In genomic region chrX:29992083-29992482, GRCh38 we compare ENCODE assay signal across 37 cellular contexts.
"Had no signal": no experiment of that assay in that cellular context is flagged by ENCODE, and none has a peak within 500 bp of the region (broad histone marks: within the 10 kb centered on the region; RNA-seq: fewer than 3 reads in every experiment).

No MANE protein-coding gene starts in this region.

- H3K4me1 ChIP-seq: adrenal gland, breast epithelium, foreskin keratinocyte, gastrocnemius medialis, heart left ventricle had no signal

- H3K4me3 Mint-ChIP-seq: activated CD4-positive, alpha-beta memory T cell treated with anti-CD3 and anti-CD28 coated beads for 36 hours; activated CD4-positive, alpha-beta T cell treated with anti-CD3 and anti-CD28 coated beads for 36 hours; activated CD4-positive, alpha-beta T cell treated with anti-CD3 and anti-CD28 coated beads, Interleukin-2, amount 10 ng/mL, durations not matched to agents 24 days and 14 days; activated CD8-positive, alpha-beta memory T cell treated with anti-CD3 and anti-CD28 coated beads, Interleukin-2, amount 10 ng/mL, durations not matched to agents 7 days and 5 days; activated CD8-positive, alpha-beta T cell treated with anti-CD3 and anti-CD28 coated beads, Interleukin-2, amount 10 ng/mL, durations not matched to agents 7 days and 5 days; activated naive CD4-positive, alpha-beta T cell treated with anti-CD3 and anti-CD28 coated beads for 36 hours; activated naive CD4-positive, alpha-beta T cell treated with anti-CD3 and anti-CD28 coated beads, Interleukin-2, amount 50 U/mL, for 24 hours; activated naive CD8-positive, alpha-beta T cell treated with anti-CD3 and anti-CD28 coated beads for 36 hours; activated naive CD8-positive, alpha-beta T cell treated with anti-CD3 and anti-CD28 coated beads, Interleukin-2, amount 50 U/mL, for 24 hours; activated T-helper 1 cell treated with anti-CD3 and anti-CD28 coated beads, Interleukin-12 subunit alpha, Interleukin-12 subunit beta, Interleukin-2, Interleukin-4 antibody, amounts not matched to agents 30 ng/mL and 10 ng/mL and 1 ng/mL, durations not matched to agents 14 hours and 24 hours and 36 hours; brain; dendritic cell treated with granulocyte-macrophage colony-stimulating factor and Interleukin-4, amounts not matched to agents 40 ng/mL and 50 ng/mL, for 4 days; endodermal cell had no signal

- H3K36me3 Mint-ChIP-seq: activated CD4-positive, alpha-beta memory T cell treated with anti-CD3 and anti-CD28 coated beads for 36 hours; activated CD8-positive, alpha-beta memory T cell treated with anti-CD3 and anti-CD28 coated beads, Interleukin-2, amount 10 ng/mL, durations not matched to agents 7 days and 5 days; activated naive CD4-positive, alpha-beta T cell treated with anti-CD3 and anti-CD28 coated beads, Interleukin-2, amount 50 U/mL, for 24 hours; activated naive CD8-positive, alpha-beta T cell treated with anti-CD3 and anti-CD28 coated beads for 36 hours; brain had no signal

- H3K9me3 Mint-ChIP-seq: activated CD4-positive, alpha-beta T cell treated with anti-CD3 and anti-CD28 coated beads, Interleukin-2, amount 10 ng/mL, durations not matched to agents 24 days and 14 days; activated naive CD4-positive, alpha-beta T cell treated with anti-CD3 and anti-CD28 coated beads for 36 hours; activated naive CD4-positive, alpha-beta T cell treated with anti-CD3 and anti-CD28 coated beads, Interleukin-2, amount 50 U/mL, for 24 hours; activated naive CD8-positive, alpha-beta T cell treated with anti-CD3 and anti-CD28 coated beads for 36 hours; activated naive CD8-positive, alpha-beta T cell treated with anti-CD3 and anti-CD28 coated beads, Interleukin-2, amount 50 U/mL, for 24 hours had no signal

- H3K9me3 ChIP-seq: adrenal gland, gastrocnemius medialis, heart left ventricle had no signal

- H3K27me3 Mint-ChIP-seq: activated CD4-positive, alpha-beta memory T cell treated with anti-CD3 and anti-CD28 coated beads for 36 hours; activated CD4-positive, alpha-beta T cell treated with anti-CD3 and anti-CD28 coated beads for 36 hours; activated CD4-positive, alpha-beta T cell treated with anti-CD3 and anti-CD28 coated beads, Interleukin-2, amount 10 ng/mL, durations not matched to agents 24 days and 14 days; activated CD8-positive, alpha-beta memory T cell treated with anti-CD3 and anti-CD28 coated beads, Interleukin-2, amount 10 ng/mL, durations not matched to agents 7 days and 5 days; activated naive CD4-positive, alpha-beta T cell treated with anti-CD3 and anti-CD28 coated beads, Interleukin-2, amount 50 U/mL, for 24 hours; activated naive CD8-positive, alpha-beta T cell treated with anti-CD3 and anti-CD28 coated beads for 36 hours; activated naive CD8-positive, alpha-beta T cell treated with anti-CD3 and anti-CD28 coated beads, Interleukin-2, amount 50 U/mL, for 24 hours; brain; dendritic cell treated with granulocyte-macrophage colony-stimulating factor and Interleukin-4, amounts not matched to agents 40 ng/mL and 50 ng/mL, for 4 days had no signal

- H3K27ac ChIP-seq: adrenal gland, breast epithelium, cardiac muscle cell, coronary artery, dorsolateral prefrontal cortex, foreskin keratinocyte, gastrocnemius medialis, heart left ventricle had no signal

- DNase-seq: activated CD4-positive, alpha-beta memory T cell treated with anti-CD3 and anti-CD28 coated beads for 36 hours; activated CD4-positive, alpha-beta T cell treated with anti-CD3 and anti-CD28 coated beads for 36 hours; activated CD4-positive, alpha-beta T cell treated with anti-CD3 and anti-CD28 coated beads, Interleukin-2, amount 10 ng/mL, durations not matched to agents 24 days and 14 days; activated CD4-positive, CD25-positive, alpha-beta regulatory T cell; activated CD4-positive, CD25-positive, alpha-beta regulatory T cell treated with anti-CD3 and anti-CD28 coated beads, Interleukin-2, amount 50 U/mL, for 72 hours; activated CD8-positive, alpha-beta memory T cell treated with anti-CD3 and anti-CD28 coated beads, Interleukin-2, amount 10 ng/mL, durations not matched to agents 7 days and 5 days; activated CD8-positive, alpha-beta memory T cell treated with anti-CD3 and anti-CD28 coated beads, Interleukin-2, amount 50 U/mL, for 4 hours; activated CD8-positive, alpha-beta T cell treated with anti-CD3 and anti-CD28 coated beads, Interleukin-2, amount 10 ng/mL, durations not matched to agents 7 days and 5 days; activated effector memory CD4-positive, alpha-beta T cell treated with anti-CD3 and anti-CD28 coated beads, Interleukin-2, amount 50 U/mL, for 16 hours; activated naive CD4-positive, alpha-beta T cell treated with anti-CD3 and anti-CD28 coated beads for 36 hours; activated naive CD8-positive, alpha-beta T cell treated with anti-CD3 and anti-CD28 coated beads for 36 hours; activated naive CD8-positive, alpha-beta T cell treated with anti-CD3 and anti-CD28 coated beads, Interleukin-2, amount 50 U/mL, for 24 hours; activated T-cell treated with anti-CD3 and anti-CD28 coated beads, Interleukin-2, amount 50 U/mL, for 1 hour; activated T-cell treated with anti-CD3 and anti-CD28 coated beads, Interleukin-2, amount 50 U/mL, for 48 hours; adrenal gland; amygdala; aorta; central memory CD4-positive, alpha-beta T cell; cerebellar nuclear complex; dorsolateral prefrontal cortex; effector memory CD4-positive, alpha-beta T cell; endodermal cell; foreskin keratinocyte; gastrocnemius medialis; glutamatergic neuron; heart left ventricle; hypothalamus; T-helper 9 cell had no signal

- H3K4me1 Mint-ChIP-seq: activated CD4-positive, alpha-beta T cell treated with anti-CD3 and anti-CD28 coated beads for 36 hours; activated CD4-positive, alpha-beta T cell treated with anti-CD3 and anti-CD28 coated beads, Interleukin-2, amount 10 ng/mL, durations not matched to agents 24 days and 14 days; activated CD8-positive, alpha-beta memory T cell treated with anti-CD3 and anti-CD28 coated beads, Interleukin-2, amount 10 ng/mL, durations not matched to agents 7 days and 5 days; activated naive CD4-positive, alpha-beta T cell treated with anti-CD3 and anti-CD28 coated beads, Interleukin-2, amount 50 U/mL, for 24 hours; activated naive CD8-positive, alpha-beta T cell treated with anti-CD3 and anti-CD28 coated beads for 36 hours; activated naive CD8-positive, alpha-beta T cell treated with anti-CD3 and anti-CD28 coated beads, Interleukin-2, amount 50 U/mL, for 24 hours; brain had no signal

- H3K4me3 ChIP-seq: adrenal gland, breast epithelium, cardiac muscle cell, coronary artery, dorsolateral prefrontal cortex, gastrocnemius medialis, heart left ventricle had no signal

- H3K27me3 ChIP-seq: cardiac muscle cell, foreskin keratinocyte, gastrocnemius medialis, heart left ventricle had no signal

- H3K27ac Mint-ChIP-seq: activated CD4-positive, alpha-beta memory T cell treated with anti-CD3 and anti-CD28 coated beads for 36 hours; activated CD4-positive, alpha-beta T cell treated with anti-CD3 and anti-CD28 coated beads for 36 hours; activated CD4-positive, alpha-beta T cell treated with anti-CD3 and anti-CD28 coated beads, Interleukin-2, amount 10 ng/mL, durations not matched to agents 24 days and 14 days; activated CD8-positive, alpha-beta memory T cell treated with anti-CD3 and anti-CD28 coated beads, Interleukin-2, amount 10 ng/mL, durations not matched to agents 7 days and 5 days; activated CD8-positive, alpha-beta T cell treated with anti-CD3 and anti-CD28 coated beads, Interleukin-2, amount 10 ng/mL, durations not matched to agents 7 days and 5 days; activated naive CD4-positive, alpha-beta T cell treated with anti-CD3 and anti-CD28 coated beads for 36 hours; activated naive CD4-positive, alpha-beta T cell treated with anti-CD3 and anti-CD28 coated beads, Interleukin-2, amount 50 U/mL, for 24 hours; activated naive CD8-positive, alpha-beta T cell treated with anti-CD3 and anti-CD28 coated beads for 36 hours; activated naive CD8-positive, alpha-beta T cell treated with anti-CD3 and anti-CD28 coated beads, Interleukin-2, amount 50 U/mL, for 24 hours; activated T-helper 1 cell treated with anti-CD3 and anti-CD28 coated beads, Interleukin-12 subunit alpha, Interleukin-12 subunit beta, Interleukin-2, Interleukin-4 antibody, amounts not matched to agents 30 ng/mL and 10 ng/mL and 1 ng/mL, durations not matched to agents 14 hours and 24 hours and 36 hours; activated T-helper 2 cell treated with anti-CD3 and anti-CD28 coated beads, Interferon-gamma antibody, Interleukin-2, Interleukin-4, amounts not matched to agents 10 μg/mL and 5 μg/mL and 100 μg/mL, durations not matched to agents 14 hours and 24 hours and 36 hours; brain; dendritic cell treated with granulocyte-macrophage colony-stimulating factor and Interleukin-4, amounts not matched to agents 40 ng/mL and 50 ng/mL, for 4 days; endodermal cell had no signal

- ATAC-seq: activated CD4-positive, alpha-beta T cell treated with anti-CD3 and anti-CD28 coated beads for 36 hours; activated CD8-positive, alpha-beta memory T cell treated with anti-CD3 and anti-CD28 coated beads, Interleukin-2, amount 10 ng/mL, durations not matched to agents 7 days and 5 days; activated CD8-positive, alpha-beta T cell treated with anti-CD3 and anti-CD28 coated beads, Interleukin-2, amount 10 ng/mL, durations not matched to agents 7 days and 5 days; activated naive CD8-positive, alpha-beta T cell treated with anti-CD3 and anti-CD28 coated beads, Interleukin-2, amount 50 U/mL, for 24 hours; esophagus mucosa; foreskin keratinocyte; gastrocnemius medialis; heart left ventricle had no signal

- H3K36me3 ChIP-seq: adrenal gland, breast epithelium, cardiac muscle cell, gastrocnemius medialis, heart left ventricle had no signal
